Comparison of ENCODE assay signal across 8 cellular contexts in the genomic region with DNA sequence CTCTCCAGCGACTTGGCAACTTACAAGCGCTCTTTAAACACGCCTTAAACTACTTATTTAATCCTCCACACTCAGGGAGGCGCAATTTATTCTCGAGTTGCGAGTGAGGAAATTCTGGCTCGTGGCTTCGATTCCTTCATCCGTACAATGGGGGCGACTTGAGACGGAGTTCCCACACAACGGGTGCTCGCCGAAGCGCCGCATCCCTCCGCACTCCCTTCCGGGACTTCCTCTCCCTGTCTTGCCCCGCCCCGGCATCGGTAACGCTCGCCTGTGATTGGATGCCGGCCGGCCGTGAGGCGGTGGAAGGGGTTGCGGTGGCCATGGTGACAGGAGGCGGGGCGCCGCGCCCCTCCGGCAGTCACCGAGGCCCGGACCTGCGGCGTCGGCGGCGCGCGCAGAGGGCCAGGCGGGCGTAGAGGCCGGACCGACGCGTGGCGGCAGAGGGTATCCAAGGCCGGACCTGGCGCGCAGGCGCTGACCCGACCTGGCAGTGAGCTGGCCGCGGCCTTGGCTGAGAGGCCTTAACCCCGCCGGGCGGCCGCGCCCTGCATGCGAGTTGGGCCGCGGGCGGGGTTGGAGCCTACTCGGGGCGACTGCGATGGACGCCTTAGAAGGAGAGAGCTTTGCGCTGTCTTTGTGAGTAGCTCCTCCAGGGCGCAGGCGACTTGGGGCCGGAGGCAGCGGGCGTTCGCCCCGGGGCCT. TPM values are rescaled to one million over a fixed set of nuclear protein-coding genes. Genes with fewer than 3 reads are reported as not detected.
DNase-seq lines count a peak whose midpoint lies in the region; ATAC-seq and TF ChIP-seq lines count a peak whose summit lies in the region.

ARL2BP (plus strand) TSS at position 493 of the 705 bp plus-strand sequence; CDS start at position 602, 109 bp downstream.

- in situ Hi-C loops in Panc1 (cut with HindIII; ENCODE audit: low pct_unique_long_range_greater_than_20kb, low sequenced_read_pairs), result no loop called here

- no peaks in the 10 kb centered on the region for H3K27me3 ChIP-seq in Panc1 (ENCODE audit: control insufficient read depth, insufficient read depth, low read length)
- no peaks in the 10 kb centered on the region for H3K27me3 ChIP-seq in muscle layer of duodenum (ENCODE audit: low read depth, low read length)

- peak; percentile 94 for ATAC-seq in GM21717 (IDR thresholded peaks at IDR 0.05; ENCODE audit: unreplicated experiment)
- peak; percentile 99 for ATAC-seq in Panc1
- peak; percentile 99 for ATAC-seq in esophagus mucosa

- H3K36me3 ChIP-seq in Panc1 (ENCODE audit: control insufficient read depth, insufficient read depth, low read length), result peaks cover 9% of the 10 kb centered on the region
- H3K36me3 ChIP-seq in muscle layer of duodenum (ENCODE audit: control insufficient read depth in 1 of 2, insufficient read depth in 2 of 2, low read length in 2 of 2), result peaks cover 15 to 27% of the 10 kb centered on the region in 2 donors

- CTCF ChIA-PET in Panc1 (lab: Charles Lee), result no interaction called here

- POLR2A ChIA-PET in Panc1 (lab: Charles Lee), result interaction anchor here (0.8 kb wide), 1 partner anchor 9 kb away, joined by 3 read pairs; no protein-coding TSS in a partner anchor

- intact Hi-C loops in Panc1 (cut with micrococcal nuclease; ENCODE audit: unreplicated experiment), result no loop called here

- no TSS peak for BruUV-seq in Panc1 (replicated peaks; lab: Mats Ljungman, UMichigan)

- DNase-seq in DMS53 treated with DMSO at 0.1 percent for 48 hours (lab: John Stamatoyannopoulos, UW; ENCODE audit: unreplicated experiment) (peak; percentile 96), KG1 (lab: John Stamatoyannopoulos, UW) (peak; percentile 89), Panc1 (ENCODE audit: low read depth, low spot score) (peak; percentile 87)
- DNase-seq in activated T-cell treated with anti-CD3 and anti-CD28 coated beads, Interleukin-2, amount 50 U/mL, for 48 hours, result peak; percentile 98
- peak; percentile 94 to 96 for DNase-seq in stimulated activated CD8-positive, alpha-beta memory T cell treated with anti-CD3 and anti-CD28 coated beads, Interleukin-7, amount 100 ng/mL, for 4 hours (ENCODE audit: low read depth in 2 of 2)

- H3K9me3 ChIP-seq in Panc1 (ENCODE audit: control insufficient read depth, insufficient read depth, low read depth, low read length), result no peaks in the 10 kb centered on the region
- no peaks in the 10 kb centered on the region for H3K9me3 ChIP-seq in muscle layer of duodenum (ENCODE audit: control insufficient read depth in 1 of 2, low read length in 2 of 2)

- H3K4me1 ChIP-seq in Panc1 (ENCODE audit: control insufficient read depth, insufficient read depth, low read length) (no peaks in the 10 kb centered on the region), muscle layer of duodenum (ENCODE audit: control insufficient read depth in 1 of 2, insufficient read depth in 2 of 2, low read length in 2 of 2) (peaks cover 5 to 11% of the 10 kb centered on the region in 2 donors)

- H3K27ac ChIP-seq in Panc1 (ENCODE audit: low read length) (peak within 1 kb of the TSS; percentile 94), muscle layer of duodenum (ENCODE audit: low read length) (peak within 1 kb of the TSS; percentile 85)

- H3K4me3 ChIP-seq in Panc1 (ENCODE audit: low read depth in 2 of 2, low read length in 2 of 2) (peak within 1 kb of the TSS; percentile 65 to 68), muscle layer of duodenum (ENCODE audit: low read depth in 1 of 2, low read length in 2 of 2) (peak within 1 kb of the TSS; percentile 77 to 82)

- TF ChIP-seq CTCF in Panc1 (IDR thresholded peaks at IDR 0.05), result peak; percentile 18; the same call in 1 of the 2 replicates

RNA-seq across cellular contexts. Expression of gene ARL2BP, which starts in this region (rescaled TPM):
- total RNA-seq in Panc1 (2021; ENCODE audit: unreplicated experiment), result 47.7 TPM
- 45.3 TPM for polyA plus RNA-seq in Panc1 (2012; ENCODE audit: insufficient read length)
- total RNA-seq in esophagus mucosa, result 43.4 TPM

Comparison
In these comparisons a context has a peak if more than half of its experiments do, and no peak if none do; other contexts are left out.
1. Peak in every context shown above with its lines: DNase-seq, ATAC-seq, H3K4me3 ChIP-seq and H3K27ac ChIP-seq.